ENCODE assay signal across 1 cellular context in genomic region chr15:89502867-89503595, GRCh38.
TF ChIP-seq lines count a peak whose summit lies in the region.

No MANE protein-coding gene starts in this region.

TF ChIP-seq in HepG2, 621 proteins besides CTCF, POLR2A, EP300 and RAD21 (continued from another document):
- TF ChIP-seq ZNF512 (CRISPR knock-in tag; IDR thresholded peaks at IDR 0.05) (no peak), ZNF232 (CRISPR knock-in tag; IDR thresholded peaks at IDR 0.05; ENCODE audit: borderline replicate concordance) (no peak), RFX5 (IDR thresholded peaks at IDR 0.05; ENCODE audit: low read depth, low read length) (no peak), CSRNP2 (CRISPR knock-in tag; conservative IDR thresholded peaks at IDR 0.05; ENCODE audit: low read depth) (no peak), MTERF4 (CRISPR knock-in tag; IDR thresholded peaks at IDR 0.05) (no peak)
